1 cellular context compared by ENCODE assay signal in genomic region chr15:52667597-52667996, GRCh38.
TF ChIP-seq lines count a peak whose summit lies in the region.

No MANE protein-coding gene starts in this region.

TF ChIP-seq in GM12878, 131 proteins besides CTCF, POLR2A, EP300 and RAD21 (continued from another document):
- TF ChIP-seq ZBTB33 (IDR thresholded peaks at IDR 0.05): no peak
- TF ChIP-seq SMAD1 (IDR thresholded peaks at IDR 0.05; ENCODE audit: low read depth, partially characterized antibody): no peak
- TF ChIP-seq SPI1 (IDR thresholded peaks at IDR 0.05; ENCODE audit: borderline replicate concordance, insufficient read depth, low read depth, low read length): no peak
- no peak for TF ChIP-seq JUND (IDR thresholded peaks at IDR 0.05; ENCODE audit: low read depth, low read length)
- TF ChIP-seq MXI1 (IDR thresholded peaks at IDR 0.05; ENCODE audit: low read depth, low read length): no peak
- TF ChIP-seq IKZF1 (conservative IDR thresholded peaks at IDR 0.05): no peak
- TF ChIP-seq MEF2A (IDR thresholded peaks at IDR 0.05; ENCODE audit: insufficient read depth, low read depth, low read length): no peak
- no peak for TF ChIP-seq ZNF217 (IDR thresholded peaks at IDR 0.05)
- TF ChIP-seq PAX8 (IDR thresholded peaks at IDR 0.05): no peak
- TF ChIP-seq IRF4 (IDR thresholded peaks at IDR 0.05; ENCODE audit: low read depth, low read length): peak; percentile 85
- TF ChIP-seq BACH1 (IDR thresholded peaks at IDR 0.05; ENCODE audit: borderline replicate concordance): no peak
- no peak for TF ChIP-seq NR2C2 (IDR thresholded peaks at IDR 0.05; ENCODE audit: borderline replicate concordance, control insufficient read depth, insufficient read length, low read depth)
- TF ChIP-seq IKZF2 (IDR thresholded peaks at IDR 0.05): 0 out of 4 replicates have a peak, but pooled peaks of 1 of the 2 experiments have one; percentile 18
- TF ChIP-seq JUNB (IDR thresholded peaks at IDR 0.05): peak; percentile 83
- no peak for TF ChIP-seq ZNF274 (IDR thresholded peaks at IDR 0.05; ENCODE audit: insufficient read depth, insufficient read length)
- 0 out of 2 replicates have a peak, but pooled peaks have one; percentile 35 for TF ChIP-seq CBFB (IDR thresholded peaks at IDR 0.05; ENCODE audit: low read depth)
- no peak for TF ChIP-seq STAT3 (IDR thresholded peaks at IDR 0.05; ENCODE audit: low read depth, low read length)
- TF ChIP-seq CBX5 (IDR thresholded peaks at IDR 0.05; ENCODE audit: low read depth): peak; percentile 72; the same call in 1 of the 2 replicates
- TF ChIP-seq ATF7 (IDR thresholded peaks at IDR 0.05; ENCODE audit: low read depth): no peak
- peak; percentile 96 for TF ChIP-seq RUNX3 (IDR thresholded peaks at IDR 0.05; ENCODE audit: low read length)
- peak; percentile 91 for TF ChIP-seq POU2F2 (IDR thresholded peaks at IDR 0.05; ENCODE audit: borderline replicate concordance, low read depth, low read length)
- no peak for TF ChIP-seq SIX5 (IDR thresholded peaks at IDR 0.05; ENCODE audit: low read depth, low read length, severe bottlenecking)
